ENCODE assay signal across 22 cellular contexts in the genomic region with DNA sequence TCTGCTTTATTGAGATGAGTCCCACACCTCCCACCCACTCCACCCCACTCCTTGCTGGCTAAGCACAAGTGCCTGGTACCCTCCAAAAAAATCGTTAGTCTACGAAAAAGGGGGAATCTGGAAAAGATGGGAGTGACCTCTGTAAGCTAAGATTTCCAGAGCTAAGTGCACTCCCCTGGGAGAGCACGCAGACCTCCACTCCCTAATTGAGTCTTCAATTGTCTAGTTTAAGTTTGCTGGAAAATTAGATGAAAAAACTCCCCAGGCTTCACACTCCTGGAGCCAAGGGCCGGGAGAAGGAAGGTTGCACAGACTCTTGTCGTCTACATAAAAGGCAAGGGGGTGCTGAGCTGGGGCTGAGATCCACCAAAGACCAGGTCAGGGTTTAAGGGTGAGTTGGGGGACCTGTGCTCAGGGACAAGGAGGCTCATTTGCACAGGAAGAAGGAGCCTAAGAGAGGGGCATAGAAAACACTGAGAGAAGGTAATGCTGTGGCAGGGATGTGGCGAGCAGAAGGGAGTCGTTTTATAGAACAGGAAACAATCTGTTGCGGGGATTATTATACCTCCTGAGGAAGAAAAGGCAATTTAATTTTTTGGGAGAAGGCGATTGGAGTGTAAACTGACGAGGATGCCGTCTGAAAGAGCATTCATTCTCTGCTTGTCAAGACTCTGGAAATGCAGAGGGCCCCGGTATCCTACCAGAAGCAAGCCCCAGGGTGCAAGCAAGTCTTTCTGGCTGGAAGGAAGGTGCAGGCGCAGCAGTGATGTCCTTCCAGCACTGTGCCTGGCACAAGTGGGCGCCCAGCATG.
"Had no signal": no experiment of that assay in that cellular context is flagged by ENCODE, and none has a peak within 500 bp of the region (broad histone marks: within the 10 kb centered on the region; RNA-seq: fewer than 3 reads in every experiment).

No MANE protein-coding gene starts in this region.

- H3K36me3 Mint-ChIP-seq: activated naive CD8-positive, alpha-beta T cell treated with anti-CD3 and anti-CD28 coated beads for 36 hours; memory B cell; naive B cell; neural progenitor cell had no signal

- DNase-seq: activated CD4-positive, CD25-positive, alpha-beta regulatory T cell treated with anti-CD3 and anti-CD28 coated beads, Interleukin-2, amount 50 U/mL, for 72 hours; activated naive CD4-positive, alpha-beta T cell; activated naive CD8-positive, alpha-beta T cell treated with anti-CD3 and anti-CD28 coated beads for 36 hours; activated T-cell treated with anti-CD3 and anti-CD28 coated beads, Interleukin-2, amount 50 U/mL, for 1 hour; effector CD4-positive, alpha-beta T cell; head of caudate nucleus; naive B cell; ovary; psoas muscle; SK-N-SH; stimulated activated CD4-positive, alpha-beta T cell treated with anti-CD3 and anti-CD28 coated beads, Interleukin-4, amount 100 ng/mL, for 4 hours; stimulated activated naive CD8-positive, alpha-beta T cell treated with anti-CD3 and anti-CD28 coated beads, Interleukin-15, Interleukin-2, amounts not matched to agents 100 U/mL and 50 U/mL, for 24 hours; WERI-Rb-1 had no signal

- H3K9me3 Mint-ChIP-seq: activated naive CD8-positive, alpha-beta T cell treated with anti-CD3 and anti-CD28 coated beads for 36 hours; activated T-helper 2 cell treated with anti-CD3 and anti-CD28 coated beads, Interferon-gamma antibody, Interleukin-2, Interleukin-4, amounts not matched to agents 10 μg/mL and 5 μg/mL and 100 μg/mL, durations not matched to agents 14 hours and 24 hours and 36 hours; dendritic cell treated with granulocyte-macrophage colony-stimulating factor and Interleukin-4, amounts not matched to agents 40 ng/mL and 50 ng/mL, for 4 days; memory B cell; naive B cell; neural progenitor cell had no signal

- H3K27ac Mint-ChIP-seq: activated naive CD8-positive, alpha-beta T cell treated with anti-CD3 and anti-CD28 coated beads for 36 hours; activated T-helper 2 cell treated with anti-CD3 and anti-CD28 coated beads, Interferon-gamma antibody, Interleukin-2, Interleukin-4, amounts not matched to agents 10 μg/mL and 5 μg/mL and 100 μg/mL, durations not matched to agents 14 hours and 24 hours and 36 hours; dendritic cell treated with granulocyte-macrophage colony-stimulating factor and Interleukin-4, amounts not matched to agents 40 ng/mL and 50 ng/mL, for 4 days; memory B cell; neural progenitor cell had no signal

- FAIRE-seq: bronchial epithelial cell, endothelial cell of umbilical vein, frontal cortex, islet of Langerhans had no signal

- H3K4me3 Mint-ChIP-seq: activated naive CD8-positive, alpha-beta T cell treated with anti-CD3 and anti-CD28 coated beads for 36 hours; dendritic cell treated with granulocyte-macrophage colony-stimulating factor and Interleukin-4, amounts not matched to agents 40 ng/mL and 50 ng/mL, for 4 days; memory B cell; naive B cell; neural progenitor cell had no signal

- ATAC-seq: esophagus mucosa; psoas muscle; stimulated activated naive CD8-positive, alpha-beta T cell treated with anti-CD3 and anti-CD28 coated beads, Interleukin-15, Interleukin-2, amounts not matched to agents 100 U/mL and 50 U/mL, for 24 hours had no signal
